Comparison of ENCODE assay signal across 26 cellular contexts in genomic region chr16:64287667-64288521, GRCh38.
DNase-seq lines count a peak whose midpoint lies in the region; ATAC-seq, FAIRE-seq and TF ChIP-seq lines count a peak whose summit lies in the region.
"Had no signal": no experiment of that assay in that cellular context is flagged by ENCODE, and none has a peak within 500 bp of the region (broad histone marks: within the 10 kb centered on the region; RNA-seq: fewer than 3 reads in every experiment).

No MANE protein-coding gene starts in this region.

- TF ChIP-seq EP300 in SK-N-SH (IDR thresholded peaks at IDR 0.05; ENCODE audit: borderline replicate concordance in 1 of 2, low read depth in 1 of 2, low read length in 1 of 2) (no peak), ovary (IDR thresholded peaks at IDR 0.05) (no peak)

- H3K4me3 ChIP-seq in SK-N-SH (ENCODE audit: low read depth in 2 of 2, low read length in 1 of 2) (no peak overlapping the region), cardiac muscle cell (no peak overlapping the region), smooth muscle cell (no peak overlapping the region), ovary (no peak overlapping the region)
- H3K4me3 ChIP-seq: K562, Peyer's patch, SJSA1 had no signal

- DNase-seq in SK-N-SH (peak; percentile 2), cardiac muscle cell (ENCODE audit: low read depth in 1 of 2, low spot score in 1 of 2) (peak in 1 of 2 donors; percentile 32), smooth muscle cell (lab: John Stamatoyannopoulos, UW; ENCODE audit: unreplicated experiment) (no peak), ovary (no peak), omental fat pad (ENCODE audit: low spot score) (no peak)
- DNase-seq: AML-193; C1 segment of cervical spinal cord; CD8-positive, alpha-beta T cell; DMS153; GOT3; HCEC 1CT; NCI-H1092; NCI-H146; NCI-H2029; NCI-H226; NCI-H510A treated with DMSO at 0.1 percent for 48 hours; NCI-H748 treated with DMSO at 0.1 percent for 48 hours; Peyer's patch had no signal

- H3K4me3 Mint-ChIP-seq in activated T-helper 17 cell treated with anti-CD3 and anti-CD28 coated beads, Interleukin-2, amount 50 U/mL, for 72 hours, result no peak overlapping the region
- H3K4me3 Mint-ChIP-seq: CD8-positive, alpha-beta T cell had no signal

- H3K4me2 ChIP-seq in SK-N-SH (no peak overlapping the region), smooth muscle cell (no peak overlapping the region)

- no peak overlapping the region for H3K27ac Mint-ChIP-seq in activated T-helper 17 cell treated with anti-CD3 and anti-CD28 coated beads, Interleukin-2, amount 50 U/mL, for 72 hours
- H3K27ac Mint-ChIP-seq: CD8-positive, alpha-beta T cell had no signal

- H2AFZ ChIP-seq in SK-N-SH (ENCODE audit: low read depth), result no peak overlapping the region
- peak overlapping the region; percentile 0 for H2AFZ ChIP-seq in smooth muscle cell (ENCODE audit: low read depth)

- peaks cover 14% of the 10 kb centered on the region for H3K9me3 ChIP-seq in SK-N-SH
- no peaks in the 10 kb centered on the region for H3K9me3 ChIP-seq in cardiac muscle cell (ENCODE audit: low read depth)
- H3K9me3 ChIP-seq in smooth muscle cell (replicated peaks; ENCODE audit: low read depth), result no peaks in the 10 kb centered on the region
- H3K9me3 ChIP-seq in ovary, result no peaks in the 10 kb centered on the region
- H3K9me3 ChIP-seq: Peyer's patch, SJSA1 had no signal

- TF ChIP-seq POLR2A in ovary (IDR thresholded peaks at IDR 0.05), result no peak

- no peaks in the 10 kb centered on the region for H3K36me3 Mint-ChIP-seq in activated T-helper 17 cell treated with anti-CD3 and anti-CD28 coated beads, Interleukin-2, amount 50 U/mL, for 72 hours (ENCODE audit: low read depth)
- H3K36me3 Mint-ChIP-seq: CD8-positive, alpha-beta T cell had no signal

- H3K27me3 Mint-ChIP-seq in activated T-helper 17 cell treated with anti-CD3 and anti-CD28 coated beads, Interleukin-2, amount 50 U/mL, for 72 hours, result no peaks in the 10 kb centered on the region

- CTCF ChIA-PET in SK-N-SH (lab: Yijun Ruan, JAX), result interaction anchor here (0.9 kb wide), 1 partner anchor 14 kb away, joined by 3 read pairs; no protein-coding TSS in a partner anchor

- no peaks in the 10 kb centered on the region for H3K27me3 ChIP-seq in SK-N-SH (ENCODE audit: insufficient read depth)
- H3K27me3 ChIP-seq in cardiac muscle cell, result no peaks in the 10 kb centered on the region
- H3K27me3 ChIP-seq in smooth muscle cell (ENCODE audit: low read depth), result no peaks in the 10 kb centered on the region
- no peaks in the 10 kb centered on the region for H3K27me3 ChIP-seq in ovary
- H3K27me3 ChIP-seq: Peyer's patch, SJSA1 had no signal

- H3K36me3 ChIP-seq in SK-N-SH (replicated peaks in 1 of 2; ENCODE audit: control insufficient read depth in 1 of 2, insufficient read depth in 2 of 2, low read length in 1 of 2) (no peaks in the 10 kb centered on the region), cardiac muscle cell (no peaks in the 10 kb centered on the region), smooth muscle cell (ENCODE audit: low read depth) (no peaks in the 10 kb centered on the region), ovary (no peaks in the 10 kb centered on the region)
- H3K36me3 ChIP-seq: Peyer's patch, SJSA1 had no signal

- H3K27ac ChIP-seq in SK-N-SH (ENCODE audit: low read depth in 2 of 2, low read length in 1 of 2) (no peak overlapping the region), cardiac muscle cell (peak overlapping the region; percentile 85), smooth muscle cell (ENCODE audit: low read depth) (no peak overlapping the region), ovary (no peak overlapping the region)
- H3K27ac ChIP-seq: 22Rv1, Peyer's patch, SJSA1 had no signal

- 79% methylated on average over 4 of the region's 4 CpGs for WGBS in SK-N-SH (ENCODE audit: low lambda C conversion rate)
- 67% methylated on average over 4 of the region's 4 CpGs for WGBS in smooth muscle cell (ENCODE audit: low lambda C conversion rate)
- 61 to 67% (median 64%) methylated on average over 4 of the region's 4 CpGs for WGBS in ovary, 3 donors

- TF ChIP-seq CTCF in SK-N-SH (IDR thresholded peaks at IDR 0.05), result no peak
- no peak for TF ChIP-seq CTCF in cardiac muscle cell (IDR thresholded peaks at IDR 0.05; ENCODE audit: low read depth, low read length)
- no peak for TF ChIP-seq CTCF in smooth muscle cell (IDR thresholded peaks at IDR 0.05; ENCODE audit: borderline replicate concordance, insufficient read depth, poor library complexity, severe bottlenecking)
- no peak for TF ChIP-seq CTCF in ovary (IDR thresholded peaks at IDR 0.05)
- no peak for TF ChIP-seq CTCF in omental fat pad (IDR thresholded peaks at IDR 0.05)

- H3K9me2 ChIP-seq in SK-N-SH, result no peaks in the 10 kb centered on the region

- intact Hi-C loops in ovary (cut with DNase I), result no loop called here

- H3K9ac ChIP-seq in SK-N-SH, result no peak overlapping the region
- H3K9ac ChIP-seq in smooth muscle cell (ENCODE audit: low read depth), result no peak overlapping the region

- ATAC-seq in SK-N-SH treated with all-trans-retinoic acid at 6 μM for 48 hours (no peak), omental fat pad (ENCODE audit: low FRiP score) (no peak)
- no peak for ATAC-seq in activated T-helper 17 cell treated with anti-CD3 and anti-CD28 coated beads, Interleukin-2, amount 50 U/mL, for 72 hours (replicated peaks)
- ATAC-seq: CD8-positive, alpha-beta T cell; HepG2; K562 had no signal

- peaks cover 0 to 4% of the 10 kb centered on the region in 2 experiments; a peak in 1 of 4 replicates for H3K4me1 ChIP-seq in SK-N-SH (ENCODE audit: control insufficient read depth in 1 of 2, insufficient read depth in 2 of 2, low read depth in 1 of 2, low read length in 1 of 2)
- peaks cover 14% of the 10 kb centered on the region for H3K4me1 ChIP-seq in cardiac muscle cell (ENCODE audit: low read depth)
- H3K4me1 ChIP-seq in smooth muscle cell (ENCODE audit: low read depth), result no peaks in the 10 kb centered on the region
- H3K4me1 ChIP-seq in ovary (ENCODE audit: insufficient read depth), result no peaks in the 10 kb centered on the region
- H3K4me1 ChIP-seq: Peyer's patch, SJSA1 had no signal

- peak; percentile 92 for FAIRE-seq in islet of Langerhans (lab: Jason Lieb, UNC)
- FAIRE-seq: GM18507, HepG2, K562 had no signal

- no peaks in the 10 kb centered on the region for H3K4me1 Mint-ChIP-seq in activated T-helper 17 cell treated with anti-CD3 and anti-CD28 coated beads, Interleukin-2, amount 50 U/mL, for 72 hours

- H3F3A ChIP-seq in SK-N-SH (replicated peaks; ENCODE audit: insufficient read depth) (no peaks in the 10 kb centered on the region), smooth muscle cell (ENCODE audit: low read depth) (no peaks in the 10 kb centered on the region)

- H3K79me2 ChIP-seq in SK-N-SH (ENCODE audit: insufficient read depth) (no peaks in the 10 kb centered on the region), smooth muscle cell (ENCODE audit: low read depth) (no peaks in the 10 kb centered on the region)

- H4K20me1 ChIP-seq in SK-N-SH (ENCODE audit: insufficient read depth) (no peaks in the 10 kb centered on the region), smooth muscle cell (ENCODE audit: low read depth) (no peaks in the 10 kb centered on the region)

- peaks cover 12% of the 10 kb centered on the region for H3K9me3 Mint-ChIP-seq in activated T-helper 17 cell treated with anti-CD3 and anti-CD28 coated beads, Interleukin-2, amount 50 U/mL, for 72 hours

- POLR2A ChIA-PET in SK-N-SH (lab: Yijun Ruan, JAX), result no interaction called here

- TF ChIP-seq RAD21 in SK-N-SH (IDR thresholded peaks at IDR 0.05; ENCODE audit: low read length), result no peak

TF ChIP-seq in SK-N-SH, 30 proteins besides CTCF, POLR2A, EP300 and RAD21:
- TF ChIP-seq, protein P1, sequence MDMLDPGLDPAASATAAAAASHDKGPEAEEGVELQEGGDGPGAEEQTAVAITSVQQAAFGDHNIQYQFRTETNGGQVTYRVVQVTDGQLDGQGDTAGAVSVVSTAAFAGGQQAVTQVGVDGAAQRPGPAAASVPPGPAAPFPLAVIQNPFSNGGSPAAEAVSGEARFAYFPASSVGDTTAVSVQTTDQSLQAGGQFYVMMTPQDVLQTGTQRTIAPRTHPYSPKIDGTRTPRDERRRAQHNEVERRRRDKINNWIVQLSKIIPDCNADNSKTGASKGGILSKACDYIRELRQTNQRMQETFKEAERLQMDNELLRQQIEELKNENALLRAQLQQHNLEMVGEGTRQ (IDR thresholded peaks at IDR 0.05; ENCODE audit: borderline replicate concordance, low read depth, low read length), result no peak
- TF ChIP-seq, protein P2, sequence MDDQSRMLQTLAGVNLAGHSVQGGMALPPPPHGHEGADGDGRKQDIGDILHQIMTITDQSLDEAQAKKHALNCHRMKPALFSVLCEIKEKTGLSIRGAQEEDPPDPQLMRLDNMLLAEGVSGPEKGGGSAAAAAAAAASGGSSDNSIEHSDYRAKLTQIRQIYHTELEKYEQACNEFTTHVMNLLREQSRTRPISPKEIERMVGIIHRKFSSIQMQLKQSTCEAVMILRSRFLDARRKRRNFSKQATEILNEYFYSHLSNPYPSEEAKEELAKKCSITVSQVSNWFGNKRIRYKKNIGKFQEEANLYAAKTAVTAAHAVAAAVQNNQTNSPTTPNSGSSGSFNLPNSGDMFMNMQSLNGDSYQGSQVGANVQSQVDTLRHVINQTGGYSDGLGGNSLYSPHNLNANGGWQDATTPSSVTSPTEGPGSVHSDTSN (IDR thresholded peaks at IDR 0.05), result no peak

TF ChIP-seq in SK-N-SH treated with all-trans-retinoic acid at 6 μM for 48 hours, 23 proteins besides CTCF, POLR2A, EP300 and RAD21 (continues in another document):
- no peak for TF ChIP-seq ZNF70 (CRISPR knock-in tag; IDR thresholded peaks at IDR 0.05)
- TF ChIP-seq SNAI2 (CRISPR knock-in tag; IDR thresholded peaks at IDR 0.05), result no peak
- no peak for TF ChIP-seq ZNF8 (CRISPR knock-in tag; IDR thresholded peaks at IDR 0.05)
- no peak for TF ChIP-seq PPARA (CRISPR knock-in tag; IDR thresholded peaks at IDR 0.05; ENCODE audit: borderline replicate concordance)
- TF ChIP-seq ESRRG (CRISPR knock-in tag; IDR thresholded peaks at IDR 0.05), result no peak
- TF ChIP-seq ZNF565 (CRISPR knock-in tag; conservative IDR thresholded peaks at IDR 0.05; ENCODE audit: low read depth), result no peak
- TF ChIP-seq ARNTL (CRISPR knock-in tag; IDR thresholded peaks at IDR 0.05; ENCODE audit: borderline replicate concordance, low read depth), result no peak
- TF ChIP-seq, protein P3, sequence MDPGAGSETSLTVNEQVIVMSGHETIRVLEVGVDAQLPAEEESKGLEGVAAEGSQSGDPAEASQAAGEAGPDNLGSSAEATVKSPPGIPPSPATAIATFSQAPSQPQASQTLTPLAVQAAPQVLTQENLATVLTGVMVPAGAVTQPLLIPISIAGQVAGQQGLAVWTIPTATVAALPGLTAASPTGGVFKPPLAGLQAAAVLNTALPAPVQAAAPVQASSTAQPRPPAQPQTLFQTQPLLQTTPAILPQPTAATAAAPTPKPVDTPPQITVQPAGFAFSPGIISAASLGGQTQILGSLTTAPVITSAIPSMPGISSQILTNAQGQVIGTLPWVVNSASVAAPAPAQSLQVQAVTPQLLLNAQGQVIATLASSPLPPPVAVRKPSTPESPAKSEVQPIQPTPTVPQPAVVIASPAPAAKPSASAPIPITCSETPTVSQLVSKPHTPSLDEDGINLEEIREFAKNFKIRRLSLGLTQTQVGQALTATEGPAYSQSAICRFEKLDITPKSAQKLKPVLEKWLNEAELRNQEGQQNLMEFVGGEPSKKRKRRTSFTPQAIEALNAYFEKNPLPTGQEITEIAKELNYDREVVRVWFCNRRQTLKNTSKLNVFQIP (CRISPR knock-in tag; IDR thresholded peaks at IDR 0.05; ENCODE audit: borderline replicate concordance, low read depth), result no peak
